Comparison of ENCODE assay signal across 1 cellular context in genomic region chr21:14492890-14493289, GRCh38.
TF ChIP-seq lines count a peak whose summit lies in the region.

No MANE protein-coding gene starts in this region.

TF ChIP-seq in WTC11, 78 proteins besides CTCF, POLR2A, EP300 and RAD21:
- TF ChIP-seq ZNF396 (CRISPR knock-in tag; IDR thresholded peaks at IDR 0.05; ENCODE audit: borderline replicate concordance) (no peak), ZNF138 (CRISPR knock-in tag; conservative IDR thresholded peaks at IDR 0.05) (no peak), RORB (CRISPR knock-in tag; IDR thresholded peaks at IDR 0.05) (no peak), ATF3 (CRISPR knock-in tag; conservative IDR thresholded peaks at IDR 0.05) (no peak), OVOL2 (CRISPR knock-in tag; IDR thresholded peaks at IDR 0.05; ENCODE audit: borderline replicate concordance) (no peak), NFATC4 (CRISPR knock-in tag; IDR thresholded peaks at IDR 0.05) (no peak), RELA (CRISPR knock-in tag; IDR thresholded peaks at IDR 0.05; ENCODE audit: borderline replicate concordance) (no peak), NR3C1 (CRISPR knock-in tag; conservative IDR thresholded peaks at IDR 0.05; ENCODE audit: low read depth) (no peak), CDX4 (CRISPR knock-in tag; IDR thresholded peaks at IDR 0.05; ENCODE audit: borderline replicate concordance) (no peak), E2F4 (CRISPR knock-in tag; IDR thresholded peaks at IDR 0.05; ENCODE audit: borderline replicate concordance, low read depth) (no peak), ZNF671 (CRISPR knock-in tag; IDR thresholded peaks at IDR 0.05) (no peak), ZNF423 (CRISPR knock-in tag; IDR thresholded peaks at IDR 0.05) (no peak), NR2C2 (CRISPR knock-in tag; IDR thresholded peaks at IDR 0.05) (no peak), ZNF121 (CRISPR knock-in tag; IDR thresholded peaks at IDR 0.05) (no peak)
